In the genomic region with DNA sequence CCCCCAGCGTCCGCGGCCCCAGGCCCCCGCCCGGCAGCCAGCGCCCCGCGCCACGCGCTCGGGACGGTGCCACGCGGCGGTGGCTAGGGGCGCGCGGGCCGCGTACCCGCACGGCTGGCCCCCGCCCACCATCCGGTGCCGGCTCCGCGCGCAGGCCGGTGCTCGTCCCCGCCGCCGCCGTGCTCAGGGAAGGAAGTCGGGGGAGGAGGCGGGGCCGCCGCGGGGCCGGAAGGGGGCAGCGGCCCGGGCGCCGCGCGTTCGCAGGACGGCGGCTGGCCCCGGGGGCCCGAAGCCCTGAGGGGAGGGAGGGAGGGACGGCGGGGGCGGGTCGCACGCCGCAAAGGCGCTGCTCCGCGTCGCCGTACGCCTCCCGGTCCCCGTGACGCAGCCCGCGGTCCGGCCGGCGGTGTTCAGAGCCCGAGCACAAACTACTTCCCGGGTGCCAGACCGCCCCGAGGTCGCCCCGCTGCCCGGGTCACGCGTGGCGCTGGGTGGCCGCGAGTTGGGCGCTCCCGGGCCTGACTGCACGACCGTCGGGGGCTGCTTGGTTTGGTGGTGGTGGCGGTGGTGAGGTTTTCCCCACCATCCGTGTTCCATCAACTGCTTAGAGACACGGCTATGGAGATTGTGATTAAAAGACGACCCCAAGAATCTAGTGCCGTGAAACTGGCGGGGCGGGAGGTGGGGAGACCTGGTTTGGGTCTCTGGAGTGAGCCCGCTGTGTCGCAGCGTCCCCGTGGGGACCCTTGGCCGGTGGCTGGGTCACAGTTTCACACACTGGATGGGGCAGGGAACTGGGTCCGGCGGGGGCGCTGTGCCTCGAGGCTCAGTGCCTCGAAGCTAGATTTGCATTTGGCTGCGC, we compare ENCODE assay signal across 8 cellular contexts. TPM values are rescaled to one million over a fixed set of nuclear protein-coding genes. Genes with fewer than 3 reads are reported as not detected.
DNase-seq lines count a peak whose midpoint lies in the region; ATAC-seq and TF ChIP-seq lines count a peak whose summit lies in the region.

A gene (minus strand): TSS at position 205 of the 862 bp plus-strand sequence. CDS start 1,818 bp downstream, outside the sequence.

- H3K4me3 ChIP-seq in parathyroid adenoma (ENCODE audit: low read depth, low read length) (peak within 1 kb of the TSS; percentile 86), tibial nerve (peak within 1 kb of the TSS; percentile 74 to 81 (median 76))

- peak in 1 of 2 donors; percentile 64 for TF ChIP-seq EP300 in tibial nerve (IDR thresholded peaks at IDR 0.05)

- H3K27me3 ChIP-seq in parathyroid adenoma (ENCODE audit: control insufficient read depth, insufficient read depth, low read length) (no peaks in the 10 kb centered on the region), tibial nerve (no peaks in the 10 kb centered on the region)

- TF ChIP-seq CTCF in parathyroid adenoma (IDR thresholded peaks at IDR 0.05), result no peak
- peak; percentile 10 to 32 (median 22) for TF ChIP-seq CTCF in tibial nerve (IDR thresholded peaks at IDR 0.05)

- peaks cover 26 to 42% of the 10 kb centered on the region in 2 donors for H3K36me3 Mint-ChIP-seq in activated naive CD4-positive, alpha-beta T cell treated with anti-CD3 and anti-CD28 coated beads, Interleukin-2, amount 50 U/mL, for 72 hours

- H3K9me3 ChIP-seq in parathyroid adenoma (ENCODE audit: control insufficient read depth, low read length), result no peaks in the 10 kb centered on the region
- no peaks in the 10 kb centered on the region for H3K9me3 ChIP-seq in tibial nerve

- no peaks in the 10 kb centered on the region for H3K79me2 ChIP-seq in parathyroid adenoma

- intact Hi-C loops in head of caudate nucleus (cut with DNase I), result no loop called here

- ATAC-seq in GM19468 (IDR thresholded peaks at IDR 0.05; ENCODE audit: extremely low read depth, unreplicated experiment), result peak; percentile 93
- peak; percentile 73 to 78 for ATAC-seq in activated naive CD4-positive, alpha-beta T cell treated with anti-CD3 and anti-CD28 coated beads, Interleukin-2, amount 50 U/mL, for 72 hours

- TF ChIP-seq POLR2A in tibial nerve (IDR thresholded peaks at IDR 0.05), result peak; percentile 16 to 34

- WGBS in tibial nerve, 2 donors, result 0 to 1% methylated on average over 23 to 72 of the region's 106 CpGs

- H2AFZ ChIP-seq in parathyroid adenoma, result peak within 1 kb of the TSS; percentile 91

- H3K27ac Mint-ChIP-seq in activated naive CD4-positive, alpha-beta T cell treated with anti-CD3 and anti-CD28 coated beads, Interleukin-2, amount 50 U/mL, for 72 hours, result peak within 1 kb of the TSS; percentile 87 to 98

- H3K9ac ChIP-seq in parathyroid adenoma, result peak within 1 kb of the TSS; percentile 46

- no peaks in the 10 kb centered on the region for H3K36me3 ChIP-seq in parathyroid adenoma (ENCODE audit: control insufficient read depth, insufficient read depth, low read length)
- peaks cover 0 to 32% (median 0%) of the 10 kb centered on the region in 3 donors for H3K36me3 ChIP-seq in tibial nerve

- H3K27ac ChIP-seq in parathyroid adenoma (peak within 1 kb of the TSS; percentile 90), tibial nerve (peak within 1 kb of the TSS; percentile 82 to 94 (median 90))

- H3K4me2 ChIP-seq in parathyroid adenoma (ENCODE audit: low read length), result peak within 1 kb of the TSS; percentile 100

- H3K4me1 ChIP-seq in parathyroid adenoma (no peaks in the 10 kb centered on the region), tibial nerve (peaks cover 0 to 19% (median 13%) of the 10 kb centered on the region in 4 donors)

- H3K9me3 Mint-ChIP-seq in activated naive CD4-positive, alpha-beta T cell treated with anti-CD3 and anti-CD28 coated beads, Interleukin-2, amount 50 U/mL, for 72 hours, result no peaks in the 10 kb centered on the region

- DNase-seq in DMS53 (lab: John Stamatoyannopoulos, UW) (peak; percentile 91), HT-29 (ENCODE audit: low spot score) (peak; percentile 52), SKM-1 treated with dmso at 0.1 percent for 144 hours (lab: John Stamatoyannopoulos, UW; ENCODE audit: unreplicated experiment) (peak; percentile 48), head of caudate nucleus (peak; percentile 50 to 88 (median 76)), tibial nerve (ENCODE audit: low spot score in 2 of 2) (peak; percentile 52 to 63)
- DNase-seq in activated naive CD4-positive, alpha-beta T cell treated with anti-CD3 and anti-CD28 coated beads, Interleukin-2, amount 50 U/mL, for 72 hours (ENCODE audit: low spot score in 2 of 2), result peak; percentile 79 to 82

RNA-seq across cellular contexts. Expression of the gene that starts here (rescaled TPM):
- 44.1 and 55.1 TPM in 2 replicates for total RNA-seq in HT-29 (2014; rRNA removed; shearing (Covaris generic))
- total RNA-seq in activated naive CD4-positive, alpha-beta T cell treated with anti-CD3 and anti-CD28 coated beads, Interleukin-2, amount 50 U/mL, for 72 hours, result 100 to 1,000 TPM in 1 of 2 donors, 10 to 100 TPM in 1; 90.6 to 109 TPM
- total RNA-seq in tibial nerve, result 10 to 100 TPM; 50.4 to 76.3 (median 55.8) TPM

Comparison
In these comparisons a context has a peak if more than half of its experiments do, and no peak if none do; other contexts are left out.
1. Peak in every context shown above with its lines: DNase-seq, ATAC-seq, H3K4me3 ChIP-seq and H3K27ac ChIP-seq.